In genomic region chr17:31491794-31492171, GRCh38 we compare ENCODE assay signal across 1 cellular context.
TF ChIP-seq lines count a peak whose summit lies in the region.

No MANE protein-coding gene starts in this region.

TF ChIP-seq in H1, 55 proteins besides CTCF, POLR2A, EP300 and RAD21:
- TF ChIP-seq SP2 (IDR thresholded peaks at IDR 0.05; ENCODE audit: low read length), result no peak
- no peak for TF ChIP-seq CHD7 (IDR thresholded peaks at IDR 0.05; ENCODE audit: insufficient replicate concordance, low read length)
- TF ChIP-seq POLR2AphosphoS5 (IDR thresholded peaks at IDR 0.05; ENCODE audit: low read depth, low read length), result no peak
- TF ChIP-seq JUND (IDR thresholded peaks at IDR 0.05; ENCODE audit: low read length), result no peak
- no peak for TF ChIP-seq POU5F1 (IDR thresholded peaks at IDR 0.05; ENCODE audit: low read depth, low read length)
